Comparison of ENCODE assay signal across 38 cellular contexts in the genomic region with DNA sequence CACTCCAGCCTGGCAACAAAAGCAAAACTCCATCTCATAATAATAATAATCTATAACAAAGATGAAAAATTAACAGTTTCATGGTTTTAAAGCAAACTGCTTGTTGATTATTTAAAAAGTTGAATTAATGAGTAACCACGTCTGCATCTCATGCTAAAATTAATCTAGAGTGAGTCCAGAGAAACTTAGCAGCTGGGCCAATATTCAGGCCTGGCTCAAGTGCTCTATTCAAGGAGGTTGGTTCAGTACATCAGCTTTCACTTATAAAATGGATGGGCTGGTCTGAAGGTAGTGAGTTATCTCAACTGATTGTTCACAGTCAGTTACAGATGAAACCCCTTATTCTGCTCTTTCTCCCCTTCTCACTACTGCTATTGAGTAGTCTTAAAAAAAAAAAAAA. TPM values are rescaled to one million over a fixed set of nuclear protein-coding genes. Genes with fewer than 3 reads are reported as not detected.
"Had no signal": no experiment of that assay in that cellular context is flagged by ENCODE, and none has a peak within 500 bp of the region (broad histone marks: within the 10 kb centered on the region; RNA-seq: fewer than 3 reads in every experiment).

No MANE protein-coding gene starts in this region.

- H3K27me3 ChIP-seq: MG63 had no signal

- H3K9ac ChIP-seq: KMS-11 had no signal

- DNase-seq: Karpas-422, Kasumi-1, MG63, MM.1S, MV-4-11, NCI-H1048, NCI-H1092, NCI-H1092 treated with DMSO at 0.1 percent for 48 hours, NCI-H1105, NCI-H1105 treated with DMSO at 0.1 percent for 48 hours, NCI-H1417, NCI-H1417 treated with DMSO at 0.1 percent for 48 hours, NCI-H1436, NCI-H1436 treated with DMSO at 0.1 percent for 48 hours, NCI-H146, NCI-H1694, NCI-H1694 treated with DMSO at 0.1 percent for 48 hours, NCI-H187, NCI-H187 treated with DMSO at 0.1 percent for 48 hours, NCI-H1930, NCI-H2029, NCI-H2029 treated with DMSO at 0.1 percent for 48 hours, NCI-H2081, NCI-H2081 treated with DMSO at 0.1 percent for 48 hours, NCI-H2107, NCI-H2171, NCI-H2171 treated with DMSO at 0.1 percent for 48 hours, NCI-H2227 treated with DMSO at 0.1 percent for 48 hours, NCI-H226, NCI-H345, NCI-H446, NCI-H446 treated with DMSO at 0.1 percent for 48 hours, NCI-H510A had no signal

- H3K9me3 ChIP-seq: MG63 had no signal

- H3K4me2 ChIP-seq: KMS-11 had no signal

- H3K4me3 ChIP-seq: MG63 had no signal

- H3K36me3 ChIP-seq: MG63 had no signal

- H3K27ac ChIP-seq: KMS-11 had no signal

RNA-seq across cellular contexts. Expression of a gene that starts 23.1 kb away (rescaled TPM):
- total RNA-seq: LHCN-M2, M059J, MCF 10A, NCI-H460 had no signal
